ENCODE assay signal across 9 cellular contexts in genomic region chr11:16923987-16924386, GRCh38.
DNase-seq lines count a peak whose midpoint lies in the region; ATAC-seq and TF ChIP-seq lines count a peak whose summit lies in the region.
"Had no signal": no experiment of that assay in that cellular context is flagged by ENCODE, and none has a peak within 500 bp of the region (broad histone marks: within the 10 kb centered on the region; RNA-seq: fewer than 3 reads in every experiment).

No MANE protein-coding gene starts in this region.

- no peaks in the 10 kb centered on the region for H3K9me3 Mint-ChIP-seq in activated T-helper 2 cell treated with anti-CD3 and anti-CD28 coated beads, Interferon-gamma antibody, Interleukin-2, Interleukin-4, amounts not matched to agents 10 μg/mL and 5 μg/mL and 100 μg/mL, durations not matched to agents 14 hours and 24 hours and 36 hours
- H3K9me3 Mint-ChIP-seq in neural progenitor cell, result no peaks in the 10 kb centered on the region

- peaks cover 8% of the 10 kb centered on the region for H3K36me3 Mint-ChIP-seq in activated T-helper 2 cell treated with anti-CD3 and anti-CD28 coated beads, Interferon-gamma antibody, Interleukin-2, Interleukin-4, amounts not matched to agents 10 μg/mL and 5 μg/mL and 100 μg/mL, durations not matched to agents 14 hours and 24 hours and 36 hours (ENCODE audit: low read depth)
- no peaks in the 10 kb centered on the region for H3K36me3 Mint-ChIP-seq in neural progenitor cell

- peaks cover 73% of the 10 kb centered on the region for H4K20me1 ChIP-seq in neural progenitor cell (ENCODE audit: low read depth)
- H4K20me1 ChIP-seq in OCI-LY7 (ENCODE audit: insufficient read depth, low read length), result no peaks in the 10 kb centered on the region

- CTCF ChIA-PET in OCI-LY7 (lab: Charles Lee; ENCODE audit: unreplicated experiment), result no interaction called here

- POLR2A ChIA-PET in OCI-LY7 (lab: Charles Lee), result no interaction called here

- no peak for DNase-seq in activated T-helper 2 cell treated with anti-CD3 and anti-CD28 coated beads, Interferon-gamma antibody, Interleukin-2, Interleukin-4, amounts not matched to agents 10 μg/mL and 5 μg/mL and 100 μg/mL, durations not matched to agents 14 hours and 24 hours and 36 hours (ENCODE audit: low spot score)
- no peak for DNase-seq in neural progenitor cell (ENCODE audit: low spot score)
- no peak for DNase-seq in OCI-LY7 (ENCODE audit: low spot score)
- DNase-seq in NCI-H82 treated with DMSO at 0.1 percent for 48 hours (lab: John Stamatoyannopoulos, UW; ENCODE audit: unreplicated experiment), result no peak
- DNase-seq in C1 segment of cervical spinal cord (lab: John Stamatoyannopoulos, UW), result no peak
- DNase-seq in hippocampal formation (lab: John Stamatoyannopoulos, UW), result no peak
- DNase-seq: NCI-H1417 treated with DMSO at 0.1 percent for 48 hours had no signal

- H3K4me3 ChIP-seq in neural progenitor cell (no peak overlapping the region), OCI-LY7 (ENCODE audit: low read depth, low read length, poor library complexity, severe bottlenecking) (no peak overlapping the region)

- no peak overlapping the region for H3K27ac Mint-ChIP-seq in activated T-helper 2 cell treated with anti-CD3 and anti-CD28 coated beads, Interferon-gamma antibody, Interleukin-2, Interleukin-4, amounts not matched to agents 10 μg/mL and 5 μg/mL and 100 μg/mL, durations not matched to agents 14 hours and 24 hours and 36 hours
- no peak overlapping the region for H3K27ac Mint-ChIP-seq in neural progenitor cell

- peaks cover 46% of the 10 kb centered on the region for H3K27me3 Mint-ChIP-seq in activated T-helper 2 cell treated with anti-CD3 and anti-CD28 coated beads, Interferon-gamma antibody, Interleukin-2, Interleukin-4, amounts not matched to agents 10 μg/mL and 5 μg/mL and 100 μg/mL, durations not matched to agents 14 hours and 24 hours and 36 hours (ENCODE audit: low read depth)
- peaks cover 28% of the 10 kb centered on the region for H3K27me3 Mint-ChIP-seq in neural progenitor cell (ENCODE audit: insufficient read depth, low read depth)

- ATAC-seq in GM18909 (IDR thresholded peaks at IDR 0.05; ENCODE audit: poor library complexity, unreplicated experiment) (peak; percentile 50), HG02852 (IDR thresholded peaks at IDR 0.05; ENCODE audit: unreplicated experiment) (peak; percentile 39)

- H3K4me2 ChIP-seq in neural progenitor cell (peak overlapping the region; percentile 97), OCI-LY7 (ENCODE audit: low read length) (no peak overlapping the region)

- intact Hi-C loops in activated T-helper 2 cell treated with anti-CD3 and anti-CD28 coated beads, Interferon-gamma antibody, Interleukin-2, Interleukin-4, amounts not matched to agents 10 μg/mL and 5 μg/mL and 100 μg/mL, durations not matched to agents 14 hours and 24 hours and 36 hours (cut with micrococcal nuclease), result loop anchor here (1.0 kb wide), 1 partner anchor 22 kb away; no protein-coding TSS in a partner anchor
- intact Hi-C loops in OCI-LY7 (cut with micrococcal nuclease; ENCODE audit: unreplicated experiment), result no loop called here

- peaks cover 17% of the 10 kb centered on the region for H3K4me1 Mint-ChIP-seq in activated T-helper 2 cell treated with anti-CD3 and anti-CD28 coated beads, Interferon-gamma antibody, Interleukin-2, Interleukin-4, amounts not matched to agents 10 μg/mL and 5 μg/mL and 100 μg/mL, durations not matched to agents 14 hours and 24 hours and 36 hours (ENCODE audit: low read depth)
- peaks cover 17% of the 10 kb centered on the region for H3K4me1 Mint-ChIP-seq in neural progenitor cell

- no peaks in the 10 kb centered on the region for H3K36me3 ChIP-seq in neural progenitor cell
- H3K36me3 ChIP-seq in OCI-LY7 (ENCODE audit: insufficient read depth, low read length), result no peaks in the 10 kb centered on the region

- H3K9me2 ChIP-seq in OCI-LY7 (ENCODE audit: insufficient read depth, low read length), result no peaks in the 10 kb centered on the region

- BruUV-seq in OCI-LY7 (replicated peaks; lab: Mats Ljungman, UMichigan), result no TSS peak

- no peaks in the 10 kb centered on the region for H3K9me3 ChIP-seq in neural progenitor cell (ENCODE audit: low read depth)
- no peaks in the 10 kb centered on the region for H3K9me3 ChIP-seq in OCI-LY7 (ENCODE audit: low read length)

- H3K27me3 ChIP-seq in neural progenitor cell, result peaks cover 51% of the 10 kb centered on the region

- no peak for TF ChIP-seq CTCF in neural progenitor cell (IDR thresholded peaks at IDR 0.05)
- TF ChIP-seq CTCF in OCI-LY7 (conservative IDR thresholded peaks at IDR 0.05; ENCODE audit: low read length), result no peak

- no peak overlapping the region for H2AFZ ChIP-seq in neural progenitor cell (replicated peaks)
- no peak overlapping the region for H2AFZ ChIP-seq in OCI-LY7 (ENCODE audit: low read length)

- H3K4me1 ChIP-seq in neural progenitor cell (peaks cover 61% of the 10 kb centered on the region), OCI-LY7 (ENCODE audit: insufficient read depth, low read length, poor library complexity, severe bottlenecking) (no peaks in the 10 kb centered on the region)

- no peak overlapping the region for H3K9ac ChIP-seq in neural progenitor cell

- H3K27ac ChIP-seq in neural progenitor cell (no peak overlapping the region), OCI-LY7 (ENCODE audit: low read depth, low read length, poor library complexity, severe bottlenecking) (no peak overlapping the region)

- H3K4me3 Mint-ChIP-seq in activated T-helper 2 cell treated with anti-CD3 and anti-CD28 coated beads, Interferon-gamma antibody, Interleukin-2, Interleukin-4, amounts not matched to agents 10 μg/mL and 5 μg/mL and 100 μg/mL, durations not matched to agents 14 hours and 24 hours and 36 hours (ENCODE audit: low read depth), result peak overlapping the region; percentile 77
- peak overlapping the region; percentile 75 for H3K4me3 Mint-ChIP-seq in neural progenitor cell

- H3K79me2 ChIP-seq in neural progenitor cell (ENCODE audit: low read depth), result no peaks in the 10 kb centered on the region
- no peaks in the 10 kb centered on the region for H3K79me2 ChIP-seq in OCI-LY7 (ENCODE audit: insufficient read depth, low read depth, low read length)

- peaks cover 14% of the 10 kb centered on the region for H3F3A ChIP-seq in neural progenitor cell (ENCODE audit: low read depth)
